ENCODE assay signal across 17 cellular contexts in genomic region chrX:107503996-107504395, GRCh38. TPM values are rescaled to one million over a fixed set of nuclear protein-coding genes. Genes with fewer than 3 reads are reported as not detected.
DNase-seq lines count a peak whose midpoint lies in the region; ATAC-seq, FAIRE-seq and TF ChIP-seq lines count a peak whose summit lies in the region.
"Had no signal": no experiment of that assay in that cellular context is flagged by ENCODE, and none has a peak within 500 bp of the region (broad histone marks: within the 10 kb centered on the region; RNA-seq: fewer than 3 reads in every experiment).

No MANE protein-coding gene starts in this region.

- no peaks in the 10 kb centered on the region for H3K9me3 ChIP-seq in pancreas

- no peaks in the 10 kb centered on the region for H3K4me1 ChIP-seq in pancreas

- H3K27ac ChIP-seq in pancreas, result no peak overlapping the region
- H3K27ac ChIP-seq: BLaER1 treated with 17β-estradiol and CSF1 and Interleukin-3, amounts not matched to agents 10 nM and 100 nM; HL-60 had no signal

- 59 to 64% methylated on average over 4 of the region's 4 CpGs for WGBS in pancreas, 2 donors

- no peak overlapping the region for H3K4me3 ChIP-seq in pancreas
- H3K4me3 ChIP-seq: BLaER1 treated with 17β-estradiol and CSF1 and Interleukin-3, amounts not matched to agents 10 nM and 100 nM had no signal

- no peaks in the 10 kb centered on the region for H3K36me3 ChIP-seq in pancreas
- H3K36me3 ChIP-seq: BLaER1 treated with 17β-estradiol and CSF1 and Interleukin-3, amounts not matched to agents 10 nM and 100 nM had no signal

- DNase-seq in NCI-H1436 (lab: John Stamatoyannopoulos, UW) (peak; percentile 56), NCI-H1436 treated with DMSO at 0.1 percent for 48 hours (lab: John Stamatoyannopoulos, UW) (no peak), NCI-H1694 treated with DMSO at 0.1 percent for 48 hours (lab: John Stamatoyannopoulos, UW) (peak; percentile 10), RPMI8226 (peak; percentile 26), sciatic nerve (ENCODE audit: low spot score) (no peak), pancreas (no peak)
- no peak for DNase-seq in activated CD8-positive, alpha-beta memory T cell treated with anti-CD3 and anti-CD28 coated beads, Interleukin-2, amount 50 U/mL, for 4 hours
- DNase-seq: ACHN; CD4-positive, CD25-positive, alpha-beta regulatory T cell; DMS79; HCEC 1CT; IMR-90 had no signal

- peaks cover 0 to 38% (median 7%) of the 10 kb centered on the region in 4 donors for H3K27me3 ChIP-seq in pancreas

- peak; percentile 50 for ATAC-seq in sciatic nerve
- no peak for ATAC-seq in GM19452 (IDR thresholded peaks at IDR 0.05; ENCODE audit: unreplicated experiment)
- no peak for ATAC-seq in pancreas

- intact Hi-C loops in sciatic nerve (cut with DNase I), result no loop called here
- intact Hi-C loops in pancreas (cut with DNase I), result no loop called here

- no peak for TF ChIP-seq CTCF in pancreas (IDR thresholded peaks at IDR 0.05)

- no peak for FAIRE-seq in pancreas (lab: Jason Lieb, UNC)
- FAIRE-seq: GM12892 had no signal

RNA-seq across cellular contexts. Expression of gene FRMPD3, which starts 54.5 kb away (rescaled TPM):
- total RNA-seq in sciatic nerve (0.09 TPM), pancreas (under 1 TPM; 0.05 to 0.43 (median 0.11) TPM)
- 1 to 10 TPM in 1 of 2 donors, under 1 TPM in 1; 0.19 to 1.1 TPM for polyA plus RNA-seq in pancreas
- total RNA-seq: CD4-positive, CD25-positive, alpha-beta regulatory T cell; G401 had no signal
- polyA plus RNA-seq: CD4-positive, CD25-positive, alpha-beta regulatory T cell had no signal

Comparison
In these comparisons a context has a peak if more than half of its experiments do, and no peak if none do; other contexts are left out.
1. DNase-seq: peak in NCI-H1436 (single experiment), NCI-H1694 treated with DMSO at 0.1 percent for 48 hours (single experiment) and RPMI8226 (single experiment); none in NCI-H1436 treated with DMSO at 0.1 percent for 48 hours (single experiment), sciatic nerve (single experiment), pancreas (0 of 6) and activated CD8-positive, alpha-beta memory T cell treated with anti-CD3 and anti-CD28 coated beads, Interleukin-2, amount 50 U/mL, for 4 hours (single experiment).